ENCODE assay signal across 26 cellular contexts in the genomic region with DNA sequence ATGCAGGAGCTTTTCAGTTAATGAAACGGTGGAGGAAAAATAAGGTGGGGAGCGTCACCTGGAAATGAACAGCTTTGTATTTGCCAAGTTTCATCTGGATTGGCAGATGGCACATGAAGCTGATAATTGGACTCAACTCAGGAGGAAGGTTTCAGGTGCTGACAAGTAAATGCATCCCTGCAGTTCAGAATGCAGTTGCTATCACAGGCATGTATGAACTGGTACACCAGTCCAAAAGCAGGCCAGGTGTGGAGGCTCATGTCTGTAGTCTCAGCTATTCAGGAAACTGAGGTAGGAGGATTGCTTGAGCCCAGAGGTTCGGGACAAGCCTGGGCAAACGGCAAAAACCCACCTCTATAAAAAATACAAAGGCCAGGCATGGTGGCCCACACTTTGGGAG. TPM values are rescaled to one million over a fixed set of nuclear protein-coding genes. Genes with fewer than 3 reads are reported as not detected.
DNase-seq lines count a peak whose midpoint lies in the region; ATAC-seq and TF ChIP-seq lines count a peak whose summit lies in the region.
"Had no signal": no experiment of that assay in that cellular context is flagged by ENCODE, and none has a peak within 500 bp of the region (broad histone marks: within the 10 kb centered on the region; RNA-seq: fewer than 3 reads in every experiment).

No MANE protein-coding gene starts in this region.

- H3K4me1 Mint-ChIP-seq in central memory CD8-positive, alpha-beta T cell: peaks cover 5% of the 10 kb centered on the region
- H3K4me1 Mint-ChIP-seq in HFFc6 (ENCODE audit: low read depth): peaks cover 21% of the 10 kb centered on the region

- TF ChIP-seq CTCF in HFFc6 (IDR thresholded peaks at IDR 0.05): no peak

- intact Hi-C loops in posterior vena cava (cut with DNase I): no loop called here

- ATAC-seq in central memory CD8-positive, alpha-beta T cell (replicated peaks; ENCODE audit: extremely low read depth, poor library complexity, severe bottlenecking): no peak
- no peak for ATAC-seq in GM19351 (IDR thresholded peaks at IDR 0.05; ENCODE audit: unreplicated experiment)
- ATAC-seq: activated naive CD8-positive, alpha-beta T cell treated with anti-CD3 and anti-CD28 coated beads, Interleukin-2, amount 50 U/mL, for 24 hours; K562; left colon had no signal

- no peak overlapping the region for H3K4me3 Mint-ChIP-seq in central memory CD8-positive, alpha-beta T cell
- H3K4me3 Mint-ChIP-seq in HFFc6: no peak overlapping the region
- H3K4me3 Mint-ChIP-seq: activated naive CD8-positive, alpha-beta T cell treated with anti-CD3 and anti-CD28 coated beads, Interleukin-2, amount 50 U/mL, for 24 hours; CD8-positive, alpha-beta memory T cell; immature natural killer cell; T-helper 2 cell treated with Interferon-gamma antibody and Interleukin-4, amounts not matched to agents 5 μg/mL and 100 μg/mL, for 36 hours had no signal

- peak; percentile 75 for DNase-seq in NCI-H1105 treated with DMSO at 0.1 percent for 48 hours (lab: John Stamatoyannopoulos, UW)
- DNase-seq in NCI-H69 (lab: John Stamatoyannopoulos, UW): peak; percentile 79
- DNase-seq in central memory CD8-positive, alpha-beta T cell (ENCODE audit: low spot score in 2 of 2): no peak
- DNase-seq in posterior vena cava (ENCODE audit: low spot score): peak; percentile 18
- no peak for DNase-seq in NCI-H526 (lab: John Stamatoyannopoulos, UW)
- no peak for DNase-seq in HFFc6
- DNase-seq: activated CD4-positive, alpha-beta T cell treated with anti-CD3 and anti-CD28 coated beads for 4 hours; activated gamma-delta T cell; activated naive CD8-positive, alpha-beta T cell treated with anti-CD3 and anti-CD28 coated beads, Interleukin-2, amount 50 U/mL, for 24 hours; CD8-positive, alpha-beta memory T cell; dermis blood vessel endothelial cell; EL; immature natural killer cell; left colon; NCI-H1092; NCI-H1930; NCI-H2227 treated with DMSO at 0.1 percent for 48 hours; NCI-H526 treated with DMSO at 0.1 percent for 48 hours; Peyer's patch; retina; SHP77 treated with DMSO at 0.1 percent for 48 hours; stomach; tibial artery had no signal

- H3K36me3 Mint-ChIP-seq in central memory CD8-positive, alpha-beta T cell (ENCODE audit: insufficient read depth): peaks cover 14% of the 10 kb centered on the region
- H3K36me3 Mint-ChIP-seq in HFFc6 (ENCODE audit: low read depth): peaks cover 10% of the 10 kb centered on the region

- H3K27ac Mint-ChIP-seq in central memory CD8-positive, alpha-beta T cell (ENCODE audit: low read depth): peak overlapping the region; percentile 22
- no peak overlapping the region for H3K27ac Mint-ChIP-seq in HFFc6
- H3K27ac Mint-ChIP-seq: activated naive CD8-positive, alpha-beta T cell treated with anti-CD3 and anti-CD28 coated beads, Interleukin-2, amount 50 U/mL, for 24 hours; immature natural killer cell; T-helper 2 cell treated with Interferon-gamma antibody and Interleukin-4, amounts not matched to agents 5 μg/mL and 100 μg/mL, for 36 hours had no signal

- H3K27me3 Mint-ChIP-seq in central memory CD8-positive, alpha-beta T cell: no peaks in the 10 kb centered on the region
- peaks cover 1% of the 10 kb centered on the region; the same call in 1 of the 2 replicates for H3K27me3 Mint-ChIP-seq in HFFc6 (ENCODE audit: insufficient read depth)
- H3K27me3 Mint-ChIP-seq: activated naive CD8-positive, alpha-beta T cell treated with anti-CD3 and anti-CD28 coated beads, Interleukin-2, amount 50 U/mL, for 24 hours; CD8-positive, alpha-beta memory T cell had no signal

- H3K9me3 Mint-ChIP-seq in central memory CD8-positive, alpha-beta T cell: no peaks in the 10 kb centered on the region
- H3K9me3 Mint-ChIP-seq in HFFc6: no peaks in the 10 kb centered on the region
- H3K9me3 Mint-ChIP-seq: activated naive CD8-positive, alpha-beta T cell treated with anti-CD3 and anti-CD28 coated beads, Interleukin-2, amount 50 U/mL, for 24 hours; CD8-positive, alpha-beta memory T cell; immature natural killer cell; T-helper 2 cell treated with Interferon-gamma antibody and Interleukin-4, amounts not matched to agents 5 μg/mL and 100 μg/mL, for 36 hours had no signal

RNA-seq across cellular contexts. Expression of a gene that starts 15.5 kb away (rescaled TPM):
- total RNA-seq in posterior vena cava: 100 to 1,000 TPM in 1 of 2 donors, 10 to 100 TPM in 1; 91.5 to 109 TPM
- total RNA-seq in HFFc6 (2021; fragmentation: NEBNext Ultra II Directional; extraction: Animal tissue kit (Norgen Biotek cat#: 25700)): 100 to 1,000 TPM; 130 to 189 (median 145) TPM

Comparison
In these comparisons a context has a peak if more than half of its experiments do, and no peak if none do; other contexts are left out.
1. DNase-seq: peak in NCI-H1105 treated with DMSO at 0.1 percent for 48 hours (single experiment), NCI-H69 (single experiment) and posterior vena cava (single experiment); none in central memory CD8-positive, alpha-beta T cell (0 of 2), NCI-H526 (0 of 2) and HFFc6 (single experiment).